In the genomic region with DNA sequence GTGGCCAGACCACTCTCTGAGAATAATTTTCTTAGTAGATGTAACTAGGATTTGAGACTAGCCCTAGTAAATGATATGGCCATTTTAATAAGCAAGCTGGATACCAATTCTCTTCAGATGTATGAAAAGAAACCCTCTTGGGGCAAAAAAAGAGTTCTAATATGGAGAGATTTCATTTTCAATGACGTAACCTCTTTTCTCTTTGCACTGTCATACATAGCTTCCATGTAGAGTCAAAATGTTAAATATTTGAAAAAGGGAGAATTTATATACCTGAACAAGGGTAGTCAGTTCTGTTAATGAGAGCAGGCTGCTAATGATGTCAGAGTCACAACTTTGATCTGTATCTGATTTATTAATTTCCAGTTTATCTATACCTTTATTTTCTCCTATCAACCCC, we compare ENCODE assay signal across 7 cellular contexts.
"Had no signal": no experiment of that assay in that cellular context is flagged by ENCODE, and none has a peak within 500 bp of the region (broad histone marks: within the 10 kb centered on the region; RNA-seq: fewer than 3 reads in every experiment).

No MANE protein-coding gene starts in this region.

- H3K27ac ChIP-seq: HL-60, KMS-11 had no signal

- H3K9ac ChIP-seq: KMS-11 had no signal

- H3K4me2 ChIP-seq: KMS-11 had no signal

- FAIRE-seq: HTR-8/SVneo, K562 had no signal

- H3K4me3 ChIP-seq: K562 had no signal

- ATAC-seq: K562 had no signal

- DNase-seq: IMR-90, KBM-7, KG1 had no signal
